Comparison of ENCODE assay signal across 1 cellular context in the genomic region with DNA sequence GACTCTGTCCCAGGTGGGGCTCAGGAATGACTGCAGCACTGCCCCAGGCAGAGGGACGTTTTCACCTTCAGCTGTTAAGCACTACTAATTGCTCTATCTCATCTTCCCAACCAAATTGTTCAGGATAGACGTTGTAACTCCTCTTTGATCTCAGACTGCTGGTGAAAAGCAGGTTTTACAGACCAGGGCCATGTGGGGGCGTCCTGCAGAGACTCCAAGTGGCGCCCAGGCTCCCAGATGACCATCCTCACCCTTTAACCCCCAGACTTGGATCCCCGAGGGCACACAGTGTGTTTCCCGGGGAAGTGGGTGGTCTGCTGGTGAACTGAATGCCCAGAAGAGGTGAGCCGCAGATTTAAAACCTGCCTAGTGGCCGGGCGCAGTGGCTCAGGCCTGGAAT.
TF ChIP-seq lines count a peak whose summit lies in the region.

No MANE protein-coding gene starts in this region.

TF ChIP-seq in WTC11, 78 proteins besides CTCF, POLR2A, EP300 and RAD21 (continued from another document):
- TF ChIP-seq, protein P1, sequence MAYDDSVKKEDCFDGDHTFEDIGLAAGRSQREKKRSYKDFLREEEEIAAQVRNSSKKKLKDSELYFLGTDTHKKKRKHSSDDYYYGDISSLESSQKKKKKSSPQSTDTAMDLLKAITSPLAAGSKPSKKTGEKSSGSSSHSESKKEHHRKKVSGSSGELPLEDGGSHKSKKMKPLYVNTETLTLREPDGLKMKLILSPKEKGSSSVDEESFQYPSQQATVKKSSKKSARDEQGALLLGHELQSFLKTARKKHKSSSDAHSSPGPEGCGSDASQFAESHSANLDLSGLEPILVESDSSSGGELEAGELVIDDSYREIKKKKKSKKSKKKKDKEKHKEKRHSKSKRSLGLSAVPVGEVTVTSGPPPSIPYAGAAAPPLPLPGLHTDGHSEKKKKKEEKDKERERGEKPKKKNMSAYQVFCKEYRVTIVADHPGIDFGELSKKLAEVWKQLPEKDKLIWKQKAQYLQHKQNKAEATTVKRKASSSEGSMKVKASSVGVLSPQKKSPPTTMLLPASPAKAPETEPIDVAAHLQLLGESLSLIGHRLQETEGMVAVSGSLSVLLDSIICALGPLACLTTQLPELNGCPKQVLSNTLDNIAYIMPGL (CRISPR knock-in tag; IDR thresholded peaks at IDR 0.05) = no peak
- TF ChIP-seq, protein P2, sequence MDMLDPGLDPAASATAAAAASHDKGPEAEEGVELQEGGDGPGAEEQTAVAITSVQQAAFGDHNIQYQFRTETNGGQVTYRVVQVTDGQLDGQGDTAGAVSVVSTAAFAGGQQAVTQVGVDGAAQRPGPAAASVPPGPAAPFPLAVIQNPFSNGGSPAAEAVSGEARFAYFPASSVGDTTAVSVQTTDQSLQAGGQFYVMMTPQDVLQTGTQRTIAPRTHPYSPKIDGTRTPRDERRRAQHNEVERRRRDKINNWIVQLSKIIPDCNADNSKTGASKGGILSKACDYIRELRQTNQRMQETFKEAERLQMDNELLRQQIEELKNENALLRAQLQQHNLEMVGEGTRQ (CRISPR knock-in tag; IDR thresholded peaks at IDR 0.05) = peak; percentile 57; the same call in 1 of the 2 replicates
- TF ChIP-seq ELF4 (CRISPR knock-in tag; IDR thresholded peaks at IDR 0.05; ENCODE audit: low read depth) = no peak
- TF ChIP-seq, protein P3, sequence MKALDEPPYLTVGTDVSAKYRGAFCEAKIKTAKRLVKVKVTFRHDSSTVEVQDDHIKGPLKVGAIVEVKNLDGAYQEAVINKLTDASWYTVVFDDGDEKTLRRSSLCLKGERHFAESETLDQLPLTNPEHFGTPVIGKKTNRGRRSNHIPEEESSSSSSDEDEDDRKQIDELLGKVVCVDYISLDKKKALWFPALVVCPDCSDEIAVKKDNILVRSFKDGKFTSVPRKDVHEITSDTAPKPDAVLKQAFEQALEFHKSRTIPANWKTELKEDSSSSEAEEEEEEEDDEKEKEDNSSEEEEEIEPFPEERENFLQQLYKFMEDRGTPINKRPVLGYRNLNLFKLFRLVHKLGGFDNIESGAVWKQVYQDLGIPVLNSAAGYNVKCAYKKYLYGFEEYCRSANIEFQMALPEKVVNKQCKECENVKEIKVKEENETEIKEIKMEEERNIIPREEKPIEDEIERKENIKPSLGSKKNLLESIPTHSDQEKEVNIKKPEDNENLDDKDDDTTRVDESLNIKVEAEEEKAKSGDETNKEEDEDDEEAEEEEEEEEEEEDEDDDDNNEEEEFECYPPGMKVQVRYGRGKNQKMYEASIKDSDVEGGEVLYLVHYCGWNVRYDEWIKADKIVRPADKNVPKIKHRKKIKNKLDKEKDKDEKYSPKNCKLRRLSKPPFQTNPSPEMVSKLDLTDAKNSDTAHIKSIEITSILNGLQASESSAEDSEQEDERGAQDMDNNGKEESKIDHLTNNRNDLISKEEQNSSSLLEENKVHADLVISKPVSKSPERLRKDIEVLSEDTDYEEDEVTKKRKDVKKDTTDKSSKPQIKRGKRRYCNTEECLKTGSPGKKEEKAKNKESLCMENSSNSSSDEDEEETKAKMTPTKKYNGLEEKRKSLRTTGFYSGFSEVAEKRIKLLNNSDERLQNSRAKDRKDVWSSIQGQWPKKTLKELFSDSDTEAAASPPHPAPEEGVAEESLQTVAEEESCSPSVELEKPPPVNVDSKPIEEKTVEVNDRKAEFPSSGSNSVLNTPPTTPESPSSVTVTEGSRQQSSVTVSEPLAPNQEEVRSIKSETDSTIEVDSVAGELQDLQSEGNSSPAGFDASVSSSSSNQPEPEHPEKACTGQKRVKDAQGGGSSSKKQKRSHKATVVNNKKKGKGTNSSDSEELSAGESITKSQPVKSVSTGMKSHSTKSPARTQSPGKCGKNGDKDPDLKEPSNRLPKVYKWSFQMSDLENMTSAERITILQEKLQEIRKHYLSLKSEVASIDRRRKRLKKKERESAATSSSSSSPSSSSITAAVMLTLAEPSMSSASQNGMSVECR (CRISPR knock-in tag; IDR thresholded peaks at IDR 0.05; ENCODE audit: borderline replicate concordance) = no peak
- TF ChIP-seq MYBL2 (CRISPR knock-in tag; IDR thresholded peaks at IDR 0.05) = no peak
- TF ChIP-seq KAT7 (CRISPR knock-in tag; IDR thresholded peaks at IDR 0.05; ENCODE audit: borderline replicate concordance) = no peak
- TF ChIP-seq, protein P4, sequence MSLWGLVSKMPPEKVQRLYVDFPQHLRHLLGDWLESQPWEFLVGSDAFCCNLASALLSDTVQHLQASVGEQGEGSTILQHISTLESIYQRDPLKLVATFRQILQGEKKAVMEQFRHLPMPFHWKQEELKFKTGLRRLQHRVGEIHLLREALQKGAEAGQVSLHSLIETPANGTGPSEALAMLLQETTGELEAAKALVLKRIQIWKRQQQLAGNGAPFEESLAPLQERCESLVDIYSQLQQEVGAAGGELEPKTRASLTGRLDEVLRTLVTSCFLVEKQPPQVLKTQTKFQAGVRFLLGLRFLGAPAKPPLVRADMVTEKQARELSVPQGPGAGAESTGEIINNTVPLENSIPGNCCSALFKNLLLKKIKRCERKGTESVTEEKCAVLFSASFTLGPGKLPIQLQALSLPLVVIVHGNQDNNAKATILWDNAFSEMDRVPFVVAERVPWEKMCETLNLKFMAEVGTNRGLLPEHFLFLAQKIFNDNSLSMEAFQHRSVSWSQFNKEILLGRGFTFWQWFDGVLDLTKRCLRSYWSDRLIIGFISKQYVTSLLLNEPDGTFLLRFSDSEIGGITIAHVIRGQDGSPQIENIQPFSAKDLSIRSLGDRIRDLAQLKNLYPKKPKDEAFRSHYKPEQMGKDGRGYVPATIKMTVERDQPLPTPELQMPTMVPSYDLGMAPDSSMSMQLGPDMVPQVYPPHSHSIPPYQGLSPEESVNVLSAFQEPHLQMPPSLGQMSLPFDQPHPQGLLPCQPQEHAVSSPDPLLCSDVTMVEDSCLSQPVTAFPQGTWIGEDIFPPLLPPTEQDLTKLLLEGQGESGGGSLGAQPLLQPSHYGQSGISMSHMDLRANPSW (CRISPR knock-in tag; conservative IDR thresholded peaks at IDR 0.05; ENCODE audit: low read depth) = no peak
- TF ChIP-seq, protein P5, sequence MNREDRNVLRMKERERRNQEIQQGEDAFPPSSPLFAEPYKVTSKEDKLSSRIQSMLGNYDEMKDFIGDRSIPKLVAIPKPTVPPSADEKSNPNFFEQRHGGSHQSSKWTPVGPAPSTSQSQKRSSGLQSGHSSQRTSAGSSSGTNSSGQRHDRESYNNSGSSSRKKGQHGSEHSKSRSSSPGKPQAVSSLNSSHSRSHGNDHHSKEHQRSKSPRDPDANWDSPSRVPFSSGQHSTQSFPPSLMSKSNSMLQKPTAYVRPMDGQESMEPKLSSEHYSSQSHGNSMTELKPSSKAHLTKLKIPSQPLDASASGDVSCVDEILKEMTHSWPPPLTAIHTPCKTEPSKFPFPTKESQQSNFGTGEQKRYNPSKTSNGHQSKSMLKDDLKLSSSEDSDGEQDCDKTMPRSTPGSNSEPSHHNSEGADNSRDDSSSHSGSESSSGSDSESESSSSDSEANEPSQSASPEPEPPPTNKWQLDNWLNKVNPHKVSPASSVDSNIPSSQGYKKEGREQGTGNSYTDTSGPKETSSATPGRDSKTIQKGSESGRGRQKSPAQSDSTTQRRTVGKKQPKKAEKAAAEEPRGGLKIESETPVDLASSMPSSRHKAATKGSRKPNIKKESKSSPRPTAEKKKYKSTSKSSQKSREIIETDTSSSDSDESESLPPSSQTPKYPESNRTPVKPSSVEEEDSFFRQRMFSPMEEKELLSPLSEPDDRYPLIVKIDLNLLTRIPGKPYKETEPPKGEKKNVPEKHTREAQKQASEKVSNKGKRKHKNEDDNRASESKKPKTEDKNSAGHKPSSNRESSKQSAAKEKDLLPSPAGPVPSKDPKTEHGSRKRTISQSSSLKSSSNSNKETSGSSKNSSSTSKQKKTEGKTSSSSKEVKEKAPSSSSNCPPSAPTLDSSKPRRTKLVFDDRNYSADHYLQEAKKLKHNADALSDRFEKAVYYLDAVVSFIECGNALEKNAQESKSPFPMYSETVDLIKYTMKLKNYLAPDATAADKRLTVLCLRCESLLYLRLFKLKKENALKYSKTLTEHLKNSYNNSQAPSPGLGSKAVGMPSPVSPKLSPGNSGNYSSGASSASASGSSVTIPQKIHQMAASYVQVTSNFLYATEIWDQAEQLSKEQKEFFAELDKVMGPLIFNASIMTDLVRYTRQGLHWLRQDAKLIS (CRISPR knock-in tag; IDR thresholded peaks at IDR 0.05; ENCODE audit: borderline replicate concordance) = no peak
- TF ChIP-seq, protein P6, sequence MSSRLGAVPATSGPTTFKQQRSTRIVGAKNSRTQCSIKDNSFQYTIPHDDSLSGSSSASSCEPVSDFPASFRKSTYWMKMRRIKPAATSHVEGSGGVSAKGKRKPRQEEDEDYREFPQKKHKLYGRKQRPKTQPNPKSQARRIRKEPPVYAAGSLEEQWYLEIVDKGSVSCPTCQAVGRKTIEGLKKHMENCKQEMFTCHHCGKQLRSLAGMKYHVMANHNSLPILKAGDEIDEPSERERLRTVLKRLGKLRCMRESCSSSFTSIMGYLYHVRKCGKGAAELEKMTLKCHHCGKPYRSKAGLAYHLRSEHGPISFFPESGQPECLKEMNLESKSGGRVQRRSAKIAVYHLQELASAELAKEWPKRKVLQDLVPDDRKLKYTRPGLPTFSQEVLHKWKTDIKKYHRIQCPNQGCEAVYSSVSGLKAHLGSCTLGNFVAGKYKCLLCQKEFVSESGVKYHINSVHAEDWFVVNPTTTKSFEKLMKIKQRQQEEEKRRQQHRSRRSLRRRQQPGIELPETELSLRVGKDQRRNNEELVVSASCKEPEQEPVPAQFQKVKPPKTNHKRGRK (CRISPR knock-in tag; IDR thresholded peaks at IDR 0.05; ENCODE audit: borderline replicate concordance) = no peak
- TF ChIP-seq RELA (CRISPR knock-in tag; IDR thresholded peaks at IDR 0.05; ENCODE audit: borderline replicate concordance) = no peak
- no peak for TF ChIP-seq ZNF138 (CRISPR knock-in tag; conservative IDR thresholded peaks at IDR 0.05)
